Comparison of ENCODE assay signal across 1 cellular context in genomic region chr10:63720072-63720537, GRCh38.
A peak's percentile ranks its signal among the peaks of the same experiment; 100 is the strongest.
TF ChIP-seq lines count a peak whose summit lies in the region.

No MANE protein-coding gene starts in this region.

TF ChIP-seq in H1, 55 proteins besides CTCF, POLR2A, EP300 and RAD21 (continued from another document):
- TF ChIP-seq CHD7 (IDR thresholded peaks at IDR 0.05; ENCODE audit: insufficient replicate concordance, low read length) = peak; percentile 83
TF ChIP-seq in H1: peak in this region for 1.
